27 cellular contexts compared by ENCODE assay signal in the genomic region with DNA sequence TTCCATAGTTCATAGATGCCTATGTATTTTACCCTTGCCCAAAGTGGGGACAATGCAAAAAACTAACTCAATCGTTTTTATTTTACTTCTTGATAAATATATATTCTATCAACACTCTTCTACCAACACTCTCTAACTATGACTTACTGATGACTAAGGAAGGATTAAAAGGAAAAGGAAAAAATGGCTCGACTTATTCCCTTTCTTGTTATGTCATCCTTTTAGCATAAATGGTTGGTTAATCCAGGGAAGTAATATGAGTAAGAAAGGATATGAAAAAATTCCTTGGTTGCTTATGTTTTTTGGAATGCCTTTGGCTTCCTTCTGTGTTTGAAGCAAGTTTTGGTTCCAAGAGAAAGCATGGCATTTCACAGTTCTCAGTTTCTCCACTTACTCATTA.
"Had no signal": no experiment of that assay in that cellular context is flagged by ENCODE, and none has a peak within 500 bp of the region (broad histone marks: within the 10 kb centered on the region; RNA-seq: fewer than 3 reads in every experiment).

No MANE protein-coding gene starts in this region.

- H3K27ac Mint-ChIP-seq: activated naive CD4-positive, alpha-beta T cell treated with anti-CD3 and anti-CD28 coated beads for 36 hours; activated naive CD8-positive, alpha-beta T cell treated with anti-CD3 and anti-CD28 coated beads, Interleukin-2, amount 10 ng/mL, durations not matched to agents 7 days and 5 days; effector memory CD8-positive, alpha-beta T cell; naive B cell; T-helper 1 cell treated with Interleukin-12 subunit alpha and Interleukin-12 subunit beta and Interleukin-4 antibody, amounts not matched to agents 30 μg/mL and 1 μg/mL, for 36 hours had no signal

- H3K9me3 Mint-ChIP-seq: activated naive CD8-positive, alpha-beta T cell treated with anti-CD3 and anti-CD28 coated beads, Interleukin-2, amount 10 ng/mL, durations not matched to agents 7 days and 5 days; nephron progenitor cell; T-helper 1 cell treated with Interleukin-12 subunit alpha and Interleukin-12 subunit beta and Interleukin-4 antibody, amounts not matched to agents 30 μg/mL and 1 μg/mL, for 36 hours had no signal

- DNase-seq: activated CD4-positive, alpha-beta T cell treated with anti-CD3 and anti-CD28 coated beads for 4 hours; activated CD4-positive, alpha-beta T cell treated with anti-CD3 and anti-CD28 coated beads, Interleukin-2, amount 50 U/mL, for 4 hours; activated effector memory CD4-positive, alpha-beta T cell treated with anti-CD3 and anti-CD28 coated beads, Interleukin-2, amount 50 U/mL, for 16 hours; activated naive CD4-positive, alpha-beta T cell treated with anti-CD3 and anti-CD28 coated beads for 36 hours; activated naive CD8-positive, alpha-beta T cell treated with anti-CD3 and anti-CD28 coated beads, Interleukin-2, amount 10 ng/mL, durations not matched to agents 7 days and 5 days; activated T-cell treated with anti-CD3 and anti-CD28 coated beads for 4 hours; body of pancreas; cerebellar nuclear complex; effector memory CD8-positive, alpha-beta T cell; gastrocnemius medialis; glutamatergic neuron; islet precursor cell; left cardiac atrium; left ventricle myocardium superior; naive B cell; nephron progenitor cell; right lobe of liver; stimulated activated CD4-positive, alpha-beta T cell treated with anti-CD3 and anti-CD28 coated beads, Interleukin-2, amount 100 ng/mL, for 48 hours; stimulated activated naive CD4-positive, alpha-beta T cell treated with Interleukin-2 at 50 U/mL for 16 hours; T-helper 9 cell had no signal

- ATAC-seq: body of pancreas; effector memory CD8-positive, alpha-beta T cell; gastrocnemius medialis; left cardiac atrium; left ventricle myocardium superior; right lobe of liver had no signal

- H3K36me3 ChIP-seq: cardiac muscle cell, gastrocnemius medialis, neutrophil, right lobe of liver, tibial nerve had no signal

- H3K27me3 Mint-ChIP-seq: activated naive CD8-positive, alpha-beta T cell treated with anti-CD3 and anti-CD28 coated beads, Interleukin-2, amount 10 ng/mL, durations not matched to agents 7 days and 5 days; effector memory CD8-positive, alpha-beta T cell; naive B cell had no signal

- H3K27me3 ChIP-seq: body of pancreas, cardiac muscle cell, gastrocnemius medialis, neutrophil, right lobe of liver, tibial nerve had no signal

- H3K4me1 ChIP-seq: body of pancreas, gastrocnemius medialis, right lobe of liver, tibial nerve had no signal

- H3K27ac ChIP-seq: body of pancreas, cardiac muscle cell, coronary artery, gastrocnemius medialis, neutrophil, right lobe of liver, tibial nerve, VCaP had no signal

- H3K4me3 Mint-ChIP-seq: activated naive CD4-positive, alpha-beta T cell treated with anti-CD3 and anti-CD28 coated beads for 36 hours; activated naive CD8-positive, alpha-beta T cell treated with anti-CD3 and anti-CD28 coated beads, Interleukin-2, amount 10 ng/mL, durations not matched to agents 7 days and 5 days; effector memory CD8-positive, alpha-beta T cell; naive B cell; nephron progenitor cell; T-helper 1 cell treated with Interleukin-12 subunit alpha and Interleukin-12 subunit beta and Interleukin-4 antibody, amounts not matched to agents 30 μg/mL and 1 μg/mL, for 36 hours had no signal

- H3K36me3 Mint-ChIP-seq: activated naive CD8-positive, alpha-beta T cell treated with anti-CD3 and anti-CD28 coated beads, Interleukin-2, amount 10 ng/mL, durations not matched to agents 7 days and 5 days; naive B cell had no signal

- H3K4me1 Mint-ChIP-seq: activated naive CD8-positive, alpha-beta T cell treated with anti-CD3 and anti-CD28 coated beads, Interleukin-2, amount 10 ng/mL, durations not matched to agents 7 days and 5 days; naive B cell had no signal

- FAIRE-seq: TTC549 had no signal

- H3K4me3 ChIP-seq: body of pancreas, cardiac muscle cell, coronary artery, gastrocnemius medialis, right lobe of liver, tibial nerve had no signal

- H3K9me3 ChIP-seq: body of pancreas, gastrocnemius medialis, neutrophil, right lobe of liver, tibial nerve had no signal
